In genomic region chr6:144345451-144345850, GRCh38 we compare ENCODE assay signal across 13 cellular contexts.
DNase-seq lines count a peak whose midpoint lies in the region; ATAC-seq and TF ChIP-seq lines count a peak whose summit lies in the region.
"Had no signal": no experiment of that assay in that cellular context is flagged by ENCODE, and none has a peak within 500 bp of the region (broad histone marks: within the 10 kb centered on the region; RNA-seq: fewer than 3 reads in every experiment).

No MANE protein-coding gene starts in this region.

- CTCF ChIA-PET in Panc1 (lab: Charles Lee): no interaction called here

- H3K4me1 ChIP-seq in Panc1 (ENCODE audit: control insufficient read depth, insufficient read depth, low read length): peaks cover 51% of the 10 kb centered on the region
- H3K4me1 ChIP-seq in effector memory CD4-positive, alpha-beta T cell (ENCODE audit: control insufficient read depth, insufficient read depth, low read length, poor library complexity, severe bottlenecking): peaks cover 49% of the 10 kb centered on the region

- peak overlapping the region; percentile 56 for H3K27ac Mint-ChIP-seq in stimulated activated naive B cell treated with anti-CD40 and anti-IgM and Interleukin-4, amounts not matched to agents 10 μg/mL and 1 μg/mL and 100 μg/mL, for 72 hours

- H3K36me3 ChIP-seq in Panc1 (ENCODE audit: control insufficient read depth, insufficient read depth, low read length): no peaks in the 10 kb centered on the region
- no peaks in the 10 kb centered on the region for H3K36me3 ChIP-seq in effector memory CD4-positive, alpha-beta T cell (ENCODE audit: control insufficient read depth, insufficient read depth, low read length)
- H3K36me3 ChIP-seq: left lung had no signal

- H3K4me1 Mint-ChIP-seq in activated T-cell treated with anti-CD3 and anti-CD28 coated beads, Interleukin-2, amount 50 U/mL, for 4 hours (ENCODE audit: low read depth): peaks cover 90% of the 10 kb centered on the region
- peaks cover 65 to 90% of the 10 kb centered on the region in 2 donors for H3K4me1 Mint-ChIP-seq in stimulated activated naive B cell treated with anti-CD40 and anti-IgM and Interleukin-4, amounts not matched to agents 10 μg/mL and 1 μg/mL and 100 μg/mL, for 72 hours

- peak overlapping the region; percentile 25; the same call in 1 of the 2 replicates for H3K27ac ChIP-seq in Panc1 (ENCODE audit: low read length)
- peak overlapping the region; percentile 82 for H3K27ac ChIP-seq in effector memory CD4-positive, alpha-beta T cell (ENCODE audit: insufficient read depth, low read length, poor library complexity, severe bottlenecking)
- H3K27ac ChIP-seq: GM23248 had no signal

- BruUV-seq in Panc1 (replicated peaks; lab: Mats Ljungman, UMichigan): no TSS peak

- POLR2A ChIA-PET in Panc1 (lab: Charles Lee): no interaction called here

- in situ Hi-C loops in Panc1 (cut with HindIII; ENCODE audit: low pct_unique_long_range_greater_than_20kb, low sequenced_read_pairs): no loop called here

- intact Hi-C loops in Panc1 (cut with micrococcal nuclease; ENCODE audit: unreplicated experiment): no loop called here

- no peak overlapping the region for H3K4me3 ChIP-seq in Panc1 (ENCODE audit: low read depth in 2 of 2, low read length in 2 of 2)
- H3K4me3 ChIP-seq in effector memory CD4-positive, alpha-beta T cell (ENCODE audit: insufficient read depth, low read depth, low read length, poor library complexity, severe bottlenecking): peak overlapping the region; percentile 55
- H3K4me3 ChIP-seq: GM23248 had no signal

- no peaks in the 10 kb centered on the region for H3K27me3 Mint-ChIP-seq in activated T-cell treated with anti-CD3 and anti-CD28 coated beads, Interleukin-2, amount 50 U/mL, for 4 hours (ENCODE audit: low read depth)
- no peaks in the 10 kb centered on the region for H3K27me3 Mint-ChIP-seq in stimulated activated naive B cell treated with anti-CD40 and anti-IgM and Interleukin-4, amounts not matched to agents 10 μg/mL and 1 μg/mL and 100 μg/mL, for 72 hours

- ATAC-seq in activated T-cell treated with anti-CD3 and anti-CD28 coated beads, Interleukin-2, amount 50 U/mL, for 4 hours: no peak
- ATAC-seq in Panc1: no peak
- no peak for ATAC-seq in stimulated activated naive B cell treated with anti-CD40 and anti-IgM and Interleukin-4, amounts not matched to agents 10 μg/mL and 1 μg/mL and 100 μg/mL, for 72 hours (replicated peaks)
- ATAC-seq in GM21367 (IDR thresholded peaks at IDR 0.05; ENCODE audit: unreplicated experiment): no peak
- ATAC-seq: left lung had no signal

- peak overlapping the region; percentile 90 for H3K4me3 Mint-ChIP-seq in activated T-cell treated with anti-CD3 and anti-CD28 coated beads, Interleukin-2, amount 50 U/mL, for 4 hours
- H3K4me3 Mint-ChIP-seq in stimulated activated naive B cell treated with anti-CD40 and anti-IgM and Interleukin-4, amounts not matched to agents 10 μg/mL and 1 μg/mL and 100 μg/mL, for 72 hours: peak overlapping the region; percentile 83 to 87

- peaks cover 3% of the 10 kb centered on the region for H3K9me3 Mint-ChIP-seq in activated T-cell treated with anti-CD3 and anti-CD28 coated beads, Interleukin-2, amount 50 U/mL, for 4 hours
- H3K9me3 Mint-ChIP-seq in stimulated activated naive B cell treated with anti-CD40 and anti-IgM and Interleukin-4, amounts not matched to agents 10 μg/mL and 1 μg/mL and 100 μg/mL, for 72 hours: peaks cover 1 to 11% of the 10 kb centered on the region in 2 donors

- TF ChIP-seq CTCF in Panc1 (IDR thresholded peaks at IDR 0.05): no peak

- no peak for DNase-seq in activated T-cell treated with anti-CD3 and anti-CD28 coated beads, Interleukin-2, amount 50 U/mL, for 4 hours
- no peak for DNase-seq in activated T-cell treated with anti-CD3 and anti-CD28 coated beads, Interleukin-2, amount 50 U/mL, for 1 hour
- DNase-seq in Panc1 (ENCODE audit: low read depth, low spot score) (no peak), NCI-H1436 treated with DMSO at 0.1 percent for 48 hours (lab: John Stamatoyannopoulos, UW) (no peak)
- DNase-seq in effector memory CD4-positive, alpha-beta T cell: no peak
- no peak for DNase-seq in stimulated activated naive B cell treated with anti-CD40 and anti-IgM and Interleukin-4, amounts not matched to agents 10 μg/mL and 1 μg/mL and 100 μg/mL, for 72 hours
- no peak for DNase-seq in central memory CD4-positive, alpha-beta T cell
- DNase-seq: DMS79 treated with DMSO at 0.1 percent for 48 hours, GM23248, hippocampal formation, left lung, NCI-H2227 treated with DMSO at 0.1 percent for 48 hours had no signal

- H3K36me3 Mint-ChIP-seq in activated T-cell treated with anti-CD3 and anti-CD28 coated beads, Interleukin-2, amount 50 U/mL, for 4 hours (ENCODE audit: insufficient read depth): peaks cover 12% of the 10 kb centered on the region
- H3K36me3 Mint-ChIP-seq in stimulated activated naive B cell treated with anti-CD40 and anti-IgM and Interleukin-4, amounts not matched to agents 10 μg/mL and 1 μg/mL and 100 μg/mL, for 72 hours: peaks cover 14 to 22% of the 10 kb centered on the region in 2 donors

- no peaks in the 10 kb centered on the region for H3K9me3 ChIP-seq in Panc1 (ENCODE audit: control insufficient read depth, insufficient read depth, low read depth, low read length)
- H3K9me3 ChIP-seq in effector memory CD4-positive, alpha-beta T cell (ENCODE audit: control insufficient read depth, low read length): no peaks in the 10 kb centered on the region
- H3K9me3 ChIP-seq: left lung had no signal

- no peaks in the 10 kb centered on the region for H3K27me3 ChIP-seq in Panc1 (ENCODE audit: control insufficient read depth, insufficient read depth, low read length)
- no peaks in the 10 kb centered on the region for H3K27me3 ChIP-seq in effector memory CD4-positive, alpha-beta T cell (replicated peaks; ENCODE audit: control insufficient read depth, insufficient read depth, low read length, poor library complexity, severe bottlenecking)
- H3K27me3 ChIP-seq: left lung had no signal
